In genomic region chr4:165580379-165580905, GRCh38 we compare ENCODE assay signal across 11 cellular contexts.
A peak's percentile ranks its signal among the peaks of the same experiment; 100 is the strongest.
DNase-seq lines count a peak whose midpoint lies in the region; ATAC-seq and TF ChIP-seq lines count a peak whose summit lies in the region.
"Had no signal": no experiment of that assay in that cellular context is flagged by ENCODE, and none has a peak within 500 bp of the region (broad histone marks: within the 10 kb centered on the region; RNA-seq: fewer than 3 reads in every experiment).

No MANE protein-coding gene starts in this region.

- CTCF ChIA-PET in HEK293 (lab: Yijun Ruan, JAX) = interaction anchor here (0.5 kb wide), 1 partner anchor 26 kb away, joined by 3 read pairs; no protein-coding TSS in a partner anchor
- CTCF ChIA-PET in SK-N-SH (lab: Yijun Ruan, JAX) = interaction anchor here (1.1 kb wide), 1 partner anchor 11 kb away, joined by 3 read pairs; no protein-coding TSS in a partner anchor
- CTCF ChIA-PET in naive thymus-derived CD4-positive, alpha-beta T cell (lab: Charles Lee) = no interaction called here

- TF ChIP-seq CTCF in HEK293 (tag by site-specific recombination; IDR thresholded peaks at IDR 0.05) = no peak
- TF ChIP-seq CTCF in SK-N-SH (IDR thresholded peaks at IDR 0.05) = no peak
- no peak for TF ChIP-seq CTCF in foreskin fibroblast (IDR thresholded peaks at IDR 0.05; ENCODE audit: low read depth, low read length)
- no peak for TF ChIP-seq CTCF in retinal pigment epithelial cell (conservative IDR thresholded peaks at IDR 0.05; ENCODE audit: low read depth, low read length)

- no peaks in the 10 kb centered on the region for H3K9me2 ChIP-seq in SK-N-SH

- DNase-seq in SK-N-SH = no peak
- peak; percentile 78 to 84 for DNase-seq in foreskin fibroblast
- DNase-seq in retinal pigment epithelial cell (ENCODE audit: low read depth) = peak; percentile 98
- DNase-seq in NCI-H2227 (lab: John Stamatoyannopoulos, UW; ENCODE audit: unreplicated experiment) = no peak
- no peak for DNase-seq in naive thymus-derived CD4-positive, alpha-beta T cell
- DNase-seq: activated CD4-positive, CD25-positive, alpha-beta regulatory T cell treated with anti-CD3 and anti-CD28 coated beads, Interleukin-2, amount 50 U/mL, for 72 hours; kidney; small intestine had no signal

- H3K9me3 ChIP-seq in HEK293 (ENCODE audit: control insufficient read depth, insufficient read depth, low read depth, low read length) = no peaks in the 10 kb centered on the region
- no peaks in the 10 kb centered on the region for H3K9me3 ChIP-seq in SK-N-SH
- no peaks in the 10 kb centered on the region for H3K9me3 ChIP-seq in naive thymus-derived CD4-positive, alpha-beta T cell (ENCODE audit: control insufficient read depth in 2 of 3, low read length in 3 of 3)

- intact Hi-C loops in naive thymus-derived CD4-positive, alpha-beta T cell (cut with micrococcal nuclease) = no loop called here

- H3F3A ChIP-seq in SK-N-SH (replicated peaks; ENCODE audit: insufficient read depth) = no peaks in the 10 kb centered on the region

- no peak overlapping the region for H3K4me3 Mint-ChIP-seq in naive thymus-derived CD4-positive, alpha-beta T cell

- H4K20me1 ChIP-seq in SK-N-SH (ENCODE audit: insufficient read depth) = no peaks in the 10 kb centered on the region

- H3K27me3 ChIP-seq in SK-N-SH (ENCODE audit: insufficient read depth) = no peaks in the 10 kb centered on the region
- no peaks in the 10 kb centered on the region for H3K27me3 ChIP-seq in naive thymus-derived CD4-positive, alpha-beta T cell (ENCODE audit: control insufficient read depth in 2 of 2, insufficient read depth in 2 of 2, low read length in 2 of 2)

- H3K27ac ChIP-seq in HEK293 (ENCODE audit: extremely low read depth, low read depth, low read length) (no peak overlapping the region), SK-N-SH (ENCODE audit: low read depth in 2 of 2, low read length in 1 of 2) (0 out of 4 replicates have a peak overlapping the region, but pooled peaks of 1 of the 2 experiments have one; percentile 35)
- H3K27ac ChIP-seq in naive thymus-derived CD4-positive, alpha-beta T cell (ENCODE audit: low read depth, low read length) = no peak overlapping the region

- no peak for ATAC-seq in naive thymus-derived CD4-positive, alpha-beta T cell
- no peak for ATAC-seq in GM21528 (IDR thresholded peaks at IDR 0.05; ENCODE audit: low FRiP score, unreplicated experiment)
- ATAC-seq: GM12878 had no signal

- H2AFZ ChIP-seq in SK-N-SH (ENCODE audit: low read depth) = no peak overlapping the region

- H3K9ac ChIP-seq in SK-N-SH = no peak overlapping the region

- peaks cover 0 to 15% (median 4%) of the 10 kb centered on the region in 5 donors for H3K27me3 Mint-ChIP-seq in naive thymus-derived CD4-positive, alpha-beta T cell

- H3K4me3 ChIP-seq in HEK293 (ENCODE audit: low read depth, low read length) = no peak overlapping the region
- no peak overlapping the region for H3K4me3 ChIP-seq in SK-N-SH (ENCODE audit: low read depth in 2 of 2, low read length in 1 of 2)
- no peak overlapping the region for H3K4me3 ChIP-seq in foreskin fibroblast (ENCODE audit: low read depth in 1 of 2, low read length in 2 of 2)
- H3K4me3 ChIP-seq in retinal pigment epithelial cell (ENCODE audit: low read length) = no peak overlapping the region
- no peak overlapping the region for H3K4me3 ChIP-seq in naive thymus-derived CD4-positive, alpha-beta T cell (ENCODE audit: low read length)
- H3K4me3 ChIP-seq: GM12878 had no signal

- TF ChIP-seq EP300 in SK-N-SH (IDR thresholded peaks at IDR 0.05; ENCODE audit: borderline replicate concordance in 1 of 2, low read depth in 1 of 2, low read length in 1 of 2) = no peak

- POLR2A ChIA-PET in HEK293 (lab: Yijun Ruan, JAX) = no interaction called here
- POLR2A ChIA-PET in SK-N-SH (lab: Yijun Ruan, JAX) = no interaction called here
- POLR2A ChIA-PET in naive thymus-derived CD4-positive, alpha-beta T cell (lab: Charles Lee) = no interaction called here

- H3K4me1 Mint-ChIP-seq in naive thymus-derived CD4-positive, alpha-beta T cell = peaks cover 0 to 8% (median 0%) of the 10 kb centered on the region in 7 donors

- no peak overlapping the region for H3K27ac Mint-ChIP-seq in naive thymus-derived CD4-positive, alpha-beta T cell

- no peaks in the 10 kb centered on the region for H3K36me3 Mint-ChIP-seq in naive thymus-derived CD4-positive, alpha-beta T cell

- H3K36me3 ChIP-seq in HEK293 (ENCODE audit: control insufficient read depth in 2 of 2, insufficient read depth in 1 of 2, low read length in 2 of 2) (no peaks in the 10 kb centered on the region), SK-N-SH (replicated peaks in 1 of 2; ENCODE audit: control insufficient read depth in 1 of 2, insufficient read depth in 2 of 2, low read length in 1 of 2) (no peaks in the 10 kb centered on the region)
- H3K36me3 ChIP-seq in naive thymus-derived CD4-positive, alpha-beta T cell (ENCODE audit: control insufficient read depth in 2 of 3, insufficient read depth in 3 of 3, low read length in 3 of 3) = no peaks in the 10 kb centered on the region

- 0 out of 2 replicates have a peak overlapping the region, but pooled peaks have one; percentile 19 for H3K4me2 ChIP-seq in SK-N-SH

- 0% methylated on average over 4 of the region's 4 CpGs for WGBS in SK-N-SH (ENCODE audit: low lambda C conversion rate)

- no peaks in the 10 kb centered on the region for H3K79me2 ChIP-seq in SK-N-SH (ENCODE audit: insufficient read depth)

- H3K4me1 ChIP-seq in HEK293 (ENCODE audit: control insufficient read depth, insufficient read depth, low read length) (no peaks in the 10 kb centered on the region), SK-N-SH (ENCODE audit: control insufficient read depth in 1 of 2, insufficient read depth in 2 of 2, low read depth in 1 of 2, low read length in 1 of 2) (no peaks in the 10 kb centered on the region)
- H3K4me1 ChIP-seq in naive thymus-derived CD4-positive, alpha-beta T cell (ENCODE audit: control insufficient read depth in 2 of 2, insufficient read depth in 2 of 2, low read length in 2 of 2) = no peaks in the 10 kb centered on the region

- TF ChIP-seq RAD21 in SK-N-SH (IDR thresholded peaks at IDR 0.05; ENCODE audit: low read length) = no peak

- peaks cover 0 to 6% (median 2%) of the 10 kb centered on the region in 11 donors for H3K9me3 Mint-ChIP-seq in naive thymus-derived CD4-positive, alpha-beta T cell

TF ChIP-seq in HEK293, 187 proteins besides CTCF, POLR2A, EP300 and RAD21 (continues in another document):
- TF ChIP-seq ZNF521 (tag by site-specific recombination; IDR thresholded peaks at IDR 0.05) (no peak), ZNF473 (tag by site-specific recombination; IDR thresholded peaks at IDR 0.05) (no peak), ZNF341 (tag by site-specific recombination; IDR thresholded peaks at IDR 0.05; ENCODE audit: low read depth) (no peak), ZNF514 (tag by site-specific recombination; IDR thresholded peaks at IDR 0.05) (no peak), ZEB2 (tag by site-specific recombination; IDR thresholded peaks at IDR 0.05) (no peak), SP7 (tag by site-specific recombination; IDR thresholded peaks at IDR 0.05) (peak; percentile 44; the same call in 1 of the 2 replicates), ZIC2 (tag by site-specific recombination; IDR thresholded peaks at IDR 0.05) (peak; percentile 35), ZNF302 (tag by site-specific recombination; IDR thresholded peaks at IDR 0.05; ENCODE audit: low read depth) (no peak)

TF ChIP-seq in SK-N-SH, 30 proteins besides CTCF, POLR2A, EP300 and RAD21:
- TF ChIP-seq POLR2AphosphoS5 (IDR thresholded peaks at IDR 0.05; ENCODE audit: low read depth, low read length) (no peak), FOSL2 (IDR thresholded peaks at IDR 0.05; ENCODE audit: borderline replicate concordance, low read depth) (peak; percentile 21; the same call in 1 of the 2 replicates)
TF ChIP-seq in SK-N-SH: peak in this region for 1.

Comparison
In these comparisons a context has a peak if more than half of its experiments do, and no peak if none do; other contexts are left out.
1. DNase-seq: peak in foreskin fibroblast (2 of 2) and retinal pigment epithelial cell (single experiment); none in SK-N-SH (single experiment), NCI-H2227 (single experiment) and naive thymus-derived CD4-positive, alpha-beta T cell (0 of 9).